ENCODE assay signal across 8 cellular contexts in genomic region chr12:48795550-48796455, GRCh38. TPM values are rescaled to one million over a fixed set of nuclear protein-coding genes. Genes with fewer than 3 reads are reported as not detected.
DNase-seq lines count a peak whose midpoint lies in the region; ATAC-seq, FAIRE-seq and TF ChIP-seq lines count a peak whose summit lies in the region.

No MANE protein-coding gene starts in this region.

- TF ChIP-seq CTCF in A549 (IDR thresholded peaks at IDR 0.05) (peak; percentile 94), GM13976 (IDR thresholded peaks at IDR 0.05; ENCODE audit: borderline replicate concordance, control extremely low read depth, extremely low read depth, insufficient read depth, missing control alignments) (peak; percentile 79), retinal pigment epithelial cell (conservative IDR thresholded peaks at IDR 0.05; ENCODE audit: low read depth, low read length) (peak; percentile 98)

- in situ Hi-C loops in GM13976 (cut with MboI; ENCODE audit: low sequenced_read_pairs, unreplicated experiment), result loop anchor here (5.0 kb wide), 1 partner anchor 44 kb away; no protein-coding TSS in a partner anchor

- POLR2A ChIA-PET in A549 (lab: Yijun Ruan, JAX), result interaction anchor here (1.5 kb wide), 1 partner anchor 42 kb away, joined by 14 read pairs; no protein-coding TSS in a partner anchor

- no peak for TF ChIP-seq EP300 in A549 (IDR thresholded peaks at IDR 0.05)

- TF ChIP-seq POLR2A in A549 (IDR thresholded peaks at IDR 0.05; ENCODE audit: low read length), result no peak

- no peak overlapping the region for H3K4me3 ChIP-seq in A549
- H3K4me3 ChIP-seq in right cardiac atrium (ENCODE audit: low read length), result no peak overlapping the region
- H3K4me3 ChIP-seq in retinal pigment epithelial cell (ENCODE audit: low read length), result no peak overlapping the region

- WGBS in A549 (ENCODE audit: missing lambda C conversion rate), result 11% methylated on average over 12 of the region's 12 CpGs
- WGBS in right cardiac atrium, result 22% methylated on average over 12 of the region's 12 CpGs

- DNase-seq in A549 (ENCODE audit: low read depth in 1 of 2, low spot score in 1 of 2), result peak; percentile 87 to 96
- peak; percentile 81 for DNase-seq in GM13976 (ENCODE audit: low spot score)
- DNase-seq in NCI-H1417 (lab: John Stamatoyannopoulos, UW), result peak; percentile 68 to 90 (median 79)
- DNase-seq in T-helper 1 cell, result peak in 4 of 5 donors; percentile 24 to 46 (median 36)
- peak; percentile 85 for DNase-seq in astrocyte of the hippocampus (ENCODE audit: low read depth, low spot score)
- DNase-seq in right cardiac atrium, result peak in 2 of 3 donors; percentile 57 to 77
- no peak for DNase-seq in retinal pigment epithelial cell (ENCODE audit: low read depth)

- peak overlapping the region in 1 of 2 experiments; percentile 39; a peak in 1 of 6 replicates for H3K27ac ChIP-seq in A549
- H3K27ac ChIP-seq in right cardiac atrium (ENCODE audit: low read length), result no peak overlapping the region

- H3K9me3 ChIP-seq in A549 (no peaks in the 10 kb centered on the region), right cardiac atrium (ENCODE audit: control insufficient read depth, low read length) (no peaks in the 10 kb centered on the region)

- peak; percentile 84 for FAIRE-seq in A549 (lab: Jason Lieb, UNC)

- H3K4me1 ChIP-seq in A549 (peaks cover 9% of the 10 kb centered on the region), right cardiac atrium (ENCODE audit: control insufficient read depth, insufficient read depth, low read length) (no peaks in the 10 kb centered on the region)

- no peaks in the 10 kb centered on the region for H3K27me3 ChIP-seq in right cardiac atrium (ENCODE audit: control insufficient read depth, insufficient read depth)

- intact Hi-C loops in right cardiac atrium (cut with DNase I), result loop anchor here (1.0 to 5.0 kb wide), 4 partner anchors 41 to 44 kb away; no protein-coding TSS in a partner anchor

- CTCF ChIA-PET in A549 (lab: Yijun Ruan, JAX), result interaction anchor here (0.6 to 18.3 kb wide), 36 partner anchors 8 to 254 kb away, joined by 3 to 265 read pairs (median 4); partner anchors contain the start of genes CACNB3 and KANSL2

- ATAC-seq in A549, result peak; percentile 89 to 95
- ATAC-seq in right cardiac atrium, result peak; percentile 89 to 91
- no peak for ATAC-seq in HG02840 (IDR thresholded peaks at IDR 0.05; ENCODE audit: low FRiP score, unreplicated experiment)

- peak; percentile 96 to 99 for TF ChIP-seq RAD21 in A549 (conservative IDR thresholded peaks at IDR 0.05 in 1 of 2, IDR thresholded peaks at IDR 0.05 in 1 of 2)

- H3K4me2 ChIP-seq in A549, result peak overlapping the region; percentile 48

TF ChIP-seq in A549, 52 proteins besides CTCF, POLR2A, EP300 and RAD21:
- TF ChIP-seq RFX5 (IDR thresholded peaks at IDR 0.05), result 0 out of 2 replicates have a peak, but pooled peaks have one; percentile 16
- TF ChIP-seq SMC3 (IDR thresholded peaks at IDR 0.05), result peak; percentile 94
- TF ChIP-seq JUN (IDR thresholded peaks at IDR 0.05), result no peak

RNA-seq across cellular contexts. Expression of gene ADCY6, which starts 6.9 kb away (rescaled TPM):
- polyA plus RNA-seq in A549 (2011; rRNA removed) (16.3 and 20.9 TPM in 2 replicates), A549 (2017; fragmentation: RNase III; extraction: RNeasy Plus Mini Kit Qiagen cat#74134 plus additional on column Dnase treatment) (18.2 to 20.8 TPM (median 19.8 TPM) in 3 replicates), right cardiac atrium (51.4 TPM)
- polyA plus RNA-seq in A549 (2012; cell fraction: cytosol; rRNA removed), result 15.4 and 20.4 TPM in 2 replicates
- 49.3 and 50.2 TPM in 2 replicates for polyA plus RNA-seq in A549 (2012; cell fraction: nucleus; rRNA removed)
- 27.1 and 33.7 TPM in 2 replicates for polyA minus RNA-seq in A549 (2011; rRNA and poly(A)+ RNA removed)
- 100 to 1,000 TPM in 1 of 4 donors, 10 to 100 TPM in 3; 75.0 to 125 (median 96.6) TPM for total RNA-seq in right cardiac atrium

RNA-seq across cellular contexts. Expression of gene CACNB3, which starts 22.5 kb away (rescaled TPM):
- polyA plus RNA-seq in A549 (2011; rRNA removed) (12.9 and 15.4 TPM in 2 replicates), A549 (2017; fragmentation: RNase III; extraction: RNeasy Plus Mini Kit Qiagen cat#74134 plus additional on column Dnase treatment) (17.2 to 25.8 TPM (median 23.9 TPM) in 3 replicates), right cardiac atrium (3.5 TPM)
- polyA plus RNA-seq in A549 (2012; cell fraction: cytosol; rRNA removed), result 15.7 and 22.0 TPM in 2 replicates
- 46.7 and 47.9 TPM in 2 replicates for polyA plus RNA-seq in A549 (2012; cell fraction: nucleus; rRNA removed)
- polyA minus RNA-seq in A549 (2011; rRNA and poly(A)+ RNA removed), result 20.3 and 25.5 TPM in 2 replicates
- 1 to 10 TPM; 6.1 to 7.6 (median 7.1) TPM for total RNA-seq in right cardiac atrium

RNA-seq across cellular contexts. Expression of gene DDX23, which starts 56.2 kb away (rescaled TPM):
- polyA plus RNA-seq in A549 (2011; rRNA removed) (132 TPM in 2 replicates), A549 (2017; fragmentation: RNase III; extraction: RNeasy Plus Mini Kit Qiagen cat#74134 plus additional on column Dnase treatment) (112 to 119 TPM (median 116 TPM) in 3 replicates), right cardiac atrium (21.3 TPM)
- 96.9 and 97.8 TPM in 2 replicates for polyA plus RNA-seq in A549 (2012; cell fraction: cytosol; rRNA removed)
- polyA plus RNA-seq in A549 (2012; cell fraction: nucleus; rRNA removed), result 129 and 169 TPM in 2 replicates
- 96.4 and 97.5 TPM in 2 replicates for polyA minus RNA-seq in A549 (2011; rRNA and poly(A)+ RNA removed)
- 10 to 100 TPM; 31.4 to 38.9 (median 35.1) TPM for total RNA-seq in right cardiac atrium
